Comparison of ENCODE assay signal across 2 cellular contexts in the genomic region with DNA sequence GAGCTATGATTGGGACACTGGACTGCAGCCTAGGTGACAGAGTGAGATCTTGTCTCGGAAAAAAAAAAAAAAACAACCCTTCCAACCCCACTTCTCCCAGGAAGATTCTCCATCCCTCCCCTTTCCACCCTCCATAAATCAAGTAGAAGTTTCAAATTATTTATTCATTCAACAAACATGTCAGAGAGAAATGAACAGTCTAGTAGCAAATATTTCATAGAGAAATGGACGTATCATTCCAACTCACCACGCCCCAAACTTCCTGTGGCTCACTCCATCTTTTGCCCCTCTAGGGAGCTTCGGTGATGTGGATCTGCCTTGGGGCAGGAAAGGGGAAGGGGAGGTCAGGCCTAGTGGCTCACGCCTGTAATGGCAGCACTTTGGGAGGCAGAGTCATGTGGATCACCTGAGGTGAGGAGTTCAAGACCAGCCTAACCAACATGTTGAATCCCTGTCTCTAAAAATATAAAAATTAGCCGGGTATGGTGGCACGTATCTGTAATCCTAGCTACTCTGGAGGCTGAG.
A peak's percentile ranks its signal among the peaks of the same experiment; 100 is the strongest.
TF ChIP-seq lines count a peak whose summit lies in the region.

No MANE protein-coding gene starts in this region.

TF ChIP-seq in A549, 52 proteins besides CTCF, POLR2A, EP300 and RAD21:
- TF ChIP-seq ZNF302 (CRISPR knock-in tag; IDR thresholded peaks at IDR 0.05) (no peak), FOSL2 (IDR thresholded peaks at IDR 0.05) (no peak), FOSL2 (CRISPR knock-in tag; IDR thresholded peaks at IDR 0.05) (no peak), KDM5A (IDR thresholded peaks at IDR 0.05) (no peak), HDAC2 (IDR thresholded peaks at IDR 0.05) (no peak), CBX2 (IDR thresholded peaks at IDR 0.05; ENCODE audit: borderline replicate concordance, low read depth) (no peak), JUN (IDR thresholded peaks at IDR 0.05) (no peak), ZSCAN20 (CRISPR knock-in tag; IDR thresholded peaks at IDR 0.05) (no peak), NFE2L2 (conservative IDR thresholded peaks at IDR 0.05; ENCODE audit: low read length) (no peak), EHF (CRISPR knock-in tag; IDR thresholded peaks at IDR 0.05) (no peak), TP53 (CRISPR knock-in tag; IDR thresholded peaks at IDR 0.05) (no peak), KDM1A (IDR thresholded peaks at IDR 0.05; ENCODE audit: low read depth) (no peak), FOSB (CRISPR knock-in tag; IDR thresholded peaks at IDR 0.05) (no peak), TFCP2L1 (CRISPR knock-in tag; IDR thresholded peaks at IDR 0.05) (no peak), ZFP36 (IDR thresholded peaks at IDR 0.05; ENCODE audit: borderline replicate concordance, partially characterized antibody) (no peak), NPAS2 (CRISPR knock-in tag; IDR thresholded peaks at IDR 0.05; ENCODE audit: borderline replicate concordance) (no peak)
- TF ChIP-seq, protein P1, sequence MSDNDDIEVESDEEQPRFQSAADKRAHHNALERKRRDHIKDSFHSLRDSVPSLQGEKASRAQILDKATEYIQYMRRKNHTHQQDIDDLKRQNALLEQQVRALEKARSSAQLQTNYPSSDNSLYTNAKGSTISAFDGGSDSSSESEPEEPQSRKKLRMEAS (IDR thresholded peaks at IDR 0.05): no peak
- TF ChIP-seq, protein P2, sequence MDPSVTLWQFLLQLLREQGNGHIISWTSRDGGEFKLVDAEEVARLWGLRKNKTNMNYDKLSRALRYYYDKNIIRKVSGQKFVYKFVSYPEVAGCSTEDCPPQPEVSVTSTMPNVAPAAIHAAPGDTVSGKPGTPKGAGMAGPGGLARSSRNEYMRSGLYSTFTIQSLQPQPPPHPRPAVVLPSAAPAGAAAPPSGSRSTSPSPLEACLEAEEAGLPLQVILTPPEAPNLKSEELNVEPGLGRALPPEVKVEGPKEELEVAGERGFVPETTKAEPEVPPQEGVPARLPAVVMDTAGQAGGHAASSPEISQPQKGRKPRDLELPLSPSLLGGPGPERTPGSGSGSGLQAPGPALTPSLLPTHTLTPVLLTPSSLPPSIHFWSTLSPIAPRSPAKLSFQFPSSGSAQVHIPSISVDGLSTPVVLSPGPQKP (IDR thresholded peaks at IDR 0.05; ENCODE audit: low read depth, low read length): no peak
- TF ChIP-seq, protein P3, sequence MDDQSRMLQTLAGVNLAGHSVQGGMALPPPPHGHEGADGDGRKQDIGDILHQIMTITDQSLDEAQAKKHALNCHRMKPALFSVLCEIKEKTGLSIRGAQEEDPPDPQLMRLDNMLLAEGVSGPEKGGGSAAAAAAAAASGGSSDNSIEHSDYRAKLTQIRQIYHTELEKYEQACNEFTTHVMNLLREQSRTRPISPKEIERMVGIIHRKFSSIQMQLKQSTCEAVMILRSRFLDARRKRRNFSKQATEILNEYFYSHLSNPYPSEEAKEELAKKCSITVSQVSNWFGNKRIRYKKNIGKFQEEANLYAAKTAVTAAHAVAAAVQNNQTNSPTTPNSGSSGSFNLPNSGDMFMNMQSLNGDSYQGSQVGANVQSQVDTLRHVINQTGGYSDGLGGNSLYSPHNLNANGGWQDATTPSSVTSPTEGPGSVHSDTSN (IDR thresholded peaks at IDR 0.05): no peak
TF ChIP-seq in A549: peak in this region for 0.

TF ChIP-seq in K562, 482 proteins besides CTCF, POLR2A, EP300 and RAD21 (continues in another document):
- TF ChIP-seq ARNT (IDR thresholded peaks at IDR 0.05) (peak in 1 of 2 experiments; percentile 80; a peak in 1 of 4 replicates), BCL6 (CRISPR knock-in tag; IDR thresholded peaks at IDR 0.05) (no peak), BRD9 (IDR thresholded peaks at IDR 0.05; ENCODE audit: low read depth, partially characterized antibody) (peak; percentile 9), TBP (optimal IDR thresholded peaks at IDR 0.05; ENCODE audit: low read depth, low read length) (peak; percentile 62), EHMT2 (IDR thresholded peaks at IDR 0.05) (no peak), PTRF (tag; IDR thresholded peaks at IDR 0.05) (no peak), NBN (IDR thresholded peaks at IDR 0.05; ENCODE audit: low read depth) (peak; percentile 22; the same call in 1 of the 2 replicates), EZH2 (IDR thresholded peaks at IDR 0.05; ENCODE audit: borderline replicate concordance, low read depth, low read length) (no peak), POLR2AphosphoS5 (IDR thresholded peaks at IDR 0.05; ENCODE audit: control insufficient read depth, insufficient read depth, low read depth, low read length) (no peak), DPF2 (IDR thresholded peaks at IDR 0.05) (peak; percentile 62), BRF1 (IDR thresholded peaks at IDR 0.05; ENCODE audit: borderline replicate concordance, extremely low read depth, insufficient read length) (no peak), GABPB2 (CRISPR knock-in tag; conservative IDR thresholded peaks at IDR 0.05) (no peak), SIX5 (IDR thresholded peaks at IDR 0.05; ENCODE audit: borderline replicate concordance in 1 of 2, insufficient read depth in 1 of 2, low read depth in 1 of 2, low read length in 2 of 2) (no peak), YY1 (IDR thresholded peaks at IDR 0.05; ENCODE audit: borderline replicate concordance in 1 of 3, control insufficient read depth in 1 of 3, extremely low read depth in 1 of 3, insufficient read depth in 3 of 3, insufficient read length in 1 of 3, insufficient replicate concordance in 2 of 3, low read depth in 1 of 3, low read length in 2 of 3) (peak in 1 of 3 experiments; percentile 55), BACH1 (tag; IDR thresholded peaks at IDR 0.05) (no peak), ZNF445 (CRISPR knock-in tag; IDR thresholded peaks at IDR 0.05; ENCODE audit: low read depth) (no peak), POLR3A (IDR thresholded peaks at IDR 0.05; ENCODE audit: borderline replicate concordance, extremely low read depth, insufficient read depth, insufficient read length) (peak; percentile 68), PYGO2 (tag; IDR thresholded peaks at IDR 0.05) (no peak), RCOR1 (IDR thresholded peaks at IDR 0.05; ENCODE audit: borderline replicate concordance in 1 of 2, low read depth in 2 of 2, low read length in 2 of 2) (0 out of 4 replicates have a peak, but pooled peaks of 1 of the 2 experiments have one; percentile 10), FOXK1 (CRISPR knock-in tag; IDR thresholded peaks at IDR 0.05; ENCODE audit: borderline replicate concordance) (0 out of 2 replicates have a peak, but pooled peaks have one; percentile 16), ZNF197 (CRISPR knock-in tag; IDR thresholded peaks at IDR 0.05; ENCODE audit: low read depth) (peak; percentile 37; the same call in 1 of the 2 replicates), NFATC3 (IDR thresholded peaks at IDR 0.05) (0 out of 2 replicates have a peak, but pooled peaks have one; percentile 31), HLTF (IDR thresholded peaks at IDR 0.05) (0 out of 2 replicates have a peak, but pooled peaks have one; percentile 0), MEF2D (tag; conservative IDR thresholded peaks at IDR 0.05; ENCODE audit: low read depth) (0 out of 2 replicates have a peak, but pooled peaks have one; percentile 12), SIN3B (IDR thresholded peaks at IDR 0.05; ENCODE audit: low read depth) (no peak), ZNF408 (CRISPR knock-in tag; IDR thresholded peaks at IDR 0.05; ENCODE audit: low read depth) (no peak)
- TF ChIP-seq, protein P4, sequence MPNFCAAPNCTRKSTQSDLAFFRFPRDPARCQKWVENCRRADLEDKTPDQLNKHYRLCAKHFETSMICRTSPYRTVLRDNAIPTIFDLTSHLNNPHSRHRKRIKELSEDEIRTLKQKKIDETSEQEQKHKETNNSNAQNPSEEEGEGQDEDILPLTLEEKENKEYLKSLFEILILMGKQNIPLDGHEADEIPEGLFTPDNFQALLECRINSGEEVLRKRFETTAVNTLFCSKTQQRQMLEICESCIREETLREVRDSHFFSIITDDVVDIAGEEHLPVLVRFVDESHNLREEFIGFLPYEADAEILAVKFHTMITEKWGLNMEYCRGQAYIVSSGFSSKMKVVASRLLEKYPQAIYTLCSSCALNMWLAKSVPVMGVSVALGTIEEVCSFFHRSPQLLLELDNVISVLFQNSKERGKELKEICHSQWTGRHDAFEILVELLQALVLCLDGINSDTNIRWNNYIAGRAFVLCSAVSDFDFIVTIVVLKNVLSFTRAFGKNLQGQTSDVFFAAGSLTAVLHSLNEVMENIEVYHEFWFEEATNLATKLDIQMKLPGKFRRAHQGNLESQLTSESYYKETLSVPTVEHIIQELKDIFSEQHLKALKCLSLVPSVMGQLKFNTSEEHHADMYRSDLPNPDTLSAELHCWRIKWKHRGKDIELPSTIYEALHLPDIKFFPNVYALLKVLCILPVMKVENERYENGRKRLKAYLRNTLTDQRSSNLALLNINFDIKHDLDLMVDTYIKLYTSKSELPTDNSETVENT (CRISPR knock-in tag; IDR thresholded peaks at IDR 0.05): no peak
- TF ChIP-seq, protein P5, sequence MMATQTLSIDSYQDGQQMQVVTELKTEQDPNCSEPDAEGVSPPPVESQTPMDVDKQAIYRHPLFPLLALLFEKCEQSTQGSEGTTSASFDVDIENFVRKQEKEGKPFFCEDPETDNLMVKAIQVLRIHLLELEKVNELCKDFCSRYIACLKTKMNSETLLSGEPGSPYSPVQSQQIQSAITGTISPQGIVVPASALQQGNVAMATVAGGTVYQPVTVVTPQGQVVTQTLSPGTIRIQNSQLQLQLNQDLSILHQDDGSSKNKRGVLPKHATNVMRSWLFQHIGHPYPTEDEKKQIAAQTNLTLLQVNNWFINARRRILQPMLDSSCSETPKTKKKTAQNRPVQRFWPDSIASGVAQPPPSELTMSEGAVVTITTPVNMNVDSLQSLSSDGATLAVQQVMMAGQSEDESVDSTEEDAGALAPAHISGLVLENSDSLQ (IDR thresholded peaks at IDR 0.05): peak; percentile 67
- TF ChIP-seq, protein P6, sequence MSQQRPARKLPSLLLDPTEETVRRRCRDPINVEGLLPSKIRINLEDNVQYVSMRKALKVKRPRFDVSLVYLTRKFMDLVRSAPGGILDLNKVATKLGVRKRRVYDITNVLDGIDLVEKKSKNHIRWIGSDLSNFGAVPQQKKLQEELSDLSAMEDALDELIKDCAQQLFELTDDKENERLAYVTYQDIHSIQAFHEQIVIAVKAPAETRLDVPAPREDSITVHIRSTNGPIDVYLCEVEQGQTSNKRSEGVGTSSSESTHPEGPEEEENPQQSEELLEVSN (IDR thresholded peaks at IDR 0.05; ENCODE audit: borderline replicate concordance in 1 of 2, extremely low read depth in 1 of 2, insufficient read depth in 1 of 2, insufficient read length in 1 of 2, low read depth in 1 of 2, low read length in 1 of 2, poor library complexity in 1 of 2, severe bottlenecking in 1 of 2): no peak
- TF ChIP-seq, protein P7, sequence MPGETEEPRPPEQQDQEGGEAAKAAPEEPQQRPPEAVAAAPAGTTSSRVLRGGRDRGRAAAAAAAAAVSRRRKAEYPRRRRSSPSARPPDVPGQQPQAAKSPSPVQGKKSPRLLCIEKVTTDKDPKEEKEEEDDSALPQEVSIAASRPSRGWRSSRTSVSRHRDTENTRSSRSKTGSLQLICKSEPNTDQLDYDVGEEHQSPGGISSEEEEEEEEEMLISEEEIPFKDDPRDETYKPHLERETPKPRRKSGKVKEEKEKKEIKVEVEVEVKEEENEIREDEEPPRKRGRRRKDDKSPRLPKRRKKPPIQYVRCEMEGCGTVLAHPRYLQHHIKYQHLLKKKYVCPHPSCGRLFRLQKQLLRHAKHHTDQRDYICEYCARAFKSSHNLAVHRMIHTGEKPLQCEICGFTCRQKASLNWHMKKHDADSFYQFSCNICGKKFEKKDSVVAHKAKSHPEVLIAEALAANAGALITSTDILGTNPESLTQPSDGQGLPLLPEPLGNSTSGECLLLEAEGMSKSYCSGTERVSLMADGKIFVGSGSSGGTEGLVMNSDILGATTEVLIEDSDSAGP (CRISPR knock-in tag; IDR thresholded peaks at IDR 0.05): 0 out of 2 replicates have a peak, but pooled peaks have one; percentile 32
- TF ChIP-seq, protein P8, sequence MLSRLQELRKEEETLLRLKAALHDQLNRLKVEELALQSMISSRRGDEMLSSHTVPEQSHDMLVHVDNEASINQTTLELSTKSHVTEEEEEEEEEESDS (CRISPR knock-in tag; IDR thresholded peaks at IDR 0.05): no peak
- TF ChIP-seq, protein P9, sequence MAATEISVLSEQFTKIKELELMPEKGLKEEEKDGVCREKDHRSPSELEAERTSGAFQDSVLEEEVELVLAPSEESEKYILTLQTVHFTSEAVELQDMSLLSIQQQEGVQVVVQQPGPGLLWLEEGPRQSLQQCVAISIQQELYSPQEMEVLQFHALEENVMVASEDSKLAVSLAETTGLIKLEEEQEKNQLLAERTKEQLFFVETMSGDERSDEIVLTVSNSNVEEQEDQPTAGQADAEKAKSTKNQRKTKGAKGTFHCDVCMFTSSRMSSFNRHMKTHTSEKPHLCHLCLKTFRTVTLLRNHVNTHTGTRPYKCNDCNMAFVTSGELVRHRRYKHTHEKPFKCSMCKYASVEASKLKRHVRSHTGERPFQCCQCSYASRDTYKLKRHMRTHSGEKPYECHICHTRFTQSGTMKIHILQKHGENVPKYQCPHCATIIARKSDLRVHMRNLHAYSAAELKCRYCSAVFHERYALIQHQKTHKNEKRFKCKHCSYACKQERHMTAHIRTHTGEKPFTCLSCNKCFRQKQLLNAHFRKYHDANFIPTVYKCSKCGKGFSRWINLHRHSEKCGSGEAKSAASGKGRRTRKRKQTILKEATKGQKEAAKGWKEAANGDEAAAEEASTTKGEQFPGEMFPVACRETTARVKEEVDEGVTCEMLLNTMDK (IDR thresholded peaks at IDR 0.05; ENCODE audit: borderline replicate concordance, insufficient read depth, low read depth, low read length, poor library complexity, severe bottlenecking): no peak
- TF ChIP-seq, protein P10, sequence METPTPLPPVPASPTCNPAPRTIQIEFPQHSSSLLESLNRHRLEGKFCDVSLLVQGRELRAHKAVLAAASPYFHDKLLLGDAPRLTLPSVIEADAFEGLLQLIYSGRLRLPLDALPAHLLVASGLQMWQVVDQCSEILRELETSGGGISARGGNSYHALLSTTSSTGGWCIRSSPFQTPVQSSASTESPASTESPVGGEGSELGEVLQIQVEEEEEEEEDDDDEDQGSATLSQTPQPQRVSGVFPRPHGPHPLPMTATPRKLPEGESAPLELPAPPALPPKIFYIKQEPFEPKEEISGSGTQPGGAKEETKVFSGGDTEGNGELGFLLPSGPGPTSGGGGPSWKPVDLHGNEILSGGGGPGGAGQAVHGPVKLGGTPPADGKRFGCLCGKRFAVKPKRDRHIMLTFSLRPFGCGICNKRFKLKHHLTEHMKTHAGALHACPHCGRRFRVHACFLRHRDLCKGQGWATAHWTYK (CRISPR knock-in tag; IDR thresholded peaks at IDR 0.05): no peak
- TF ChIP-seq, protein P11, sequence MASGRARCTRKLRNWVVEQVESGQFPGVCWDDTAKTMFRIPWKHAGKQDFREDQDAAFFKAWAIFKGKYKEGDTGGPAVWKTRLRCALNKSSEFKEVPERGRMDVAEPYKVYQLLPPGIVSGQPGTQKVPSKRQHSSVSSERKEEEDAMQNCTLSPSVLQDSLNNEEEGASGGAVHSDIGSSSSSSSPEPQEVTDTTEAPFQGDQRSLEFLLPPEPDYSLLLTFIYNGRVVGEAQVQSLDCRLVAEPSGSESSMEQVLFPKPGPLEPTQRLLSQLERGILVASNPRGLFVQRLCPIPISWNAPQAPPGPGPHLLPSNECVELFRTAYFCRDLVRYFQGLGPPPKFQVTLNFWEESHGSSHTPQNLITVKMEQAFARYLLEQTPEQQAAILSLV (tag; IDR thresholded peaks at IDR 0.05): no peak; the same call in 1 of the 2 replicates
